18 cellular contexts compared by ENCODE assay signal in genomic region chr2:237171895-237172294, GRCh38.
DNase-seq lines count a peak whose midpoint lies in the region; ATAC-seq, FAIRE-seq and TF ChIP-seq lines count a peak whose summit lies in the region.
"Had no signal": no experiment of that assay in that cellular context is flagged by ENCODE, and none has a peak within 500 bp of the region (broad histone marks: within the 10 kb centered on the region; RNA-seq: fewer than 3 reads in every experiment).

No MANE protein-coding gene starts in this region.

- H3K4me2 ChIP-seq in HepG2 (ENCODE audit: low read depth, low read length), result no peak overlapping the region

- H3K27me3 Mint-ChIP-seq in HFFc6 (ENCODE audit: insufficient read depth), result no peaks in the 10 kb centered on the region

- no peak for ATAC-seq in HepG2
- no peak for ATAC-seq in HG02759 (IDR thresholded peaks at IDR 0.05; ENCODE audit: unreplicated experiment)
- ATAC-seq: activated CD8-positive, alpha-beta T cell treated with anti-CD3 and anti-CD28 coated beads, Interleukin-2, amount 10 ng/mL, durations not matched to agents 7 days and 5 days; K562; naive thymus-derived CD4-positive, alpha-beta T cell had no signal

- TF ChIP-seq POLR2A in testis (IDR thresholded peaks at IDR 0.05) (no peak), HepG2 (IDR thresholded peaks at IDR 0.05; ENCODE audit: insufficient read depth in 1 of 2, low read depth in 2 of 2, low read length in 2 of 2) (no peak)

- no peak for FAIRE-seq in HepG2 (lab: Jason Lieb, UNC)
- FAIRE-seq: GM19239, K562 had no signal

- CTCF ChIA-PET in HepG2 (lab: Yijun Ruan, JAX; ENCODE audit: low intra/inter-chr PET ratio, low total read pairs), result no interaction called here

- TF ChIP-seq EP300 in HepG2 (IDR thresholded peaks at IDR 0.05; ENCODE audit: low read depth in 2 of 2, low read length in 2 of 2) (no peak), HepG2 (CRISPR knock-in tag; IDR thresholded peaks at IDR 0.05; ENCODE audit: borderline replicate concordance) (no peak)

- no peak overlapping the region for H3K9ac ChIP-seq in HepG2 (ENCODE audit: insufficient read depth, low read depth, low read length)

- H3K4me3 ChIP-seq in brain microvascular endothelial cell (ENCODE audit: low read depth, low read length), result no peak overlapping the region
- peak overlapping the region in 1 of 2 donors; percentile 33 for H3K4me3 ChIP-seq in muscle layer of duodenum (ENCODE audit: low read depth in 1 of 2, low read length in 2 of 2)
- no peak overlapping the region for H3K4me3 ChIP-seq in testis
- no peak overlapping the region for H3K4me3 ChIP-seq in HepG2 (replicated peaks in 1 of 3; ENCODE audit: insufficient read depth in 1 of 3, low read depth in 2 of 3, low read length in 3 of 3)
- H3K4me3 ChIP-seq: K562 had no signal

- H3K4me3 Mint-ChIP-seq in HFFc6, result peak overlapping the region; percentile 81
- H3K4me3 Mint-ChIP-seq: activated CD8-positive, alpha-beta T cell treated with anti-CD3 and anti-CD28 coated beads, Interleukin-2, amount 10 ng/mL, durations not matched to agents 7 days and 5 days; naive thymus-derived CD4-positive, alpha-beta T cell had no signal

- BruUV-seq in HepG2 (replicated peaks; lab: Mats Ljungman, UMichigan), result no TSS peak

- H3K27ac ChIP-seq in brain microvascular endothelial cell (peak overlapping the region; percentile 30), muscle layer of duodenum (ENCODE audit: low read length) (peak overlapping the region; percentile 48), testis (peak overlapping the region; percentile 75 to 85), HepG2 (ENCODE audit: extremely low read length, insufficient read depth, low read length) (no peak overlapping the region)
- H3K27ac ChIP-seq: WERI-Rb-1 had no signal

- peaks cover 0 to 5% of the 10 kb centered on the region in 2 donors for H3K4me1 ChIP-seq in muscle layer of duodenum (ENCODE audit: control insufficient read depth in 1 of 2, insufficient read depth in 2 of 2, low read length in 2 of 2)
- H3K4me1 ChIP-seq in testis, result no peaks in the 10 kb centered on the region
- no peaks in the 10 kb centered on the region for H3K4me1 ChIP-seq in HepG2 (ENCODE audit: insufficient read depth, low read length)
- H3K4me1 ChIP-seq: BE2C had no signal

- no peaks in the 10 kb centered on the region for H3K79me2 ChIP-seq in HepG2 (ENCODE audit: insufficient read depth, low read length)

- TF ChIP-seq RAD21 in HepG2 (CRISPR knock-in tag; IDR thresholded peaks at IDR 0.05), result no peak

- H4K20me1 ChIP-seq in HepG2 (ENCODE audit: insufficient read depth, low read length), result no peaks in the 10 kb centered on the region

- H2AFZ ChIP-seq in HepG2 (ENCODE audit: low read length), result no peak overlapping the region

- H3K36me3 ChIP-seq in brain microvascular endothelial cell (replicated peaks) (no peaks in the 10 kb centered on the region), muscle layer of duodenum (ENCODE audit: control insufficient read depth in 1 of 2, insufficient read depth in 2 of 2, low read length in 2 of 2) (no peaks in the 10 kb centered on the region), testis (ENCODE audit: low read depth, missing control alignments) (no peaks in the 10 kb centered on the region), HepG2 (replicated peaks in 1 of 2; ENCODE audit: control insufficient read depth in 1 of 2, insufficient read depth in 2 of 2, low read length in 2 of 2) (no peaks in the 10 kb centered on the region)
- H3K36me3 ChIP-seq: BE2C, WERI-Rb-1 had no signal

- TF ChIP-seq CTCF in HFFc6 (IDR thresholded peaks at IDR 0.05), result no peak
- no peak for TF ChIP-seq CTCF in brain microvascular endothelial cell (IDR thresholded peaks at IDR 0.05; ENCODE audit: low read depth, low read length, missing control alignments)
- TF ChIP-seq CTCF in testis (IDR thresholded peaks at IDR 0.05), result no peak
- no peak for TF ChIP-seq CTCF in HepG2 (CRISPR knock-in tag; IDR thresholded peaks at IDR 0.05)

- intact Hi-C loops in testis (cut with DNase I; ENCODE audit: low total_unique reads) (no loop called here), HepG2 (cut with micrococcal nuclease; ENCODE audit: unreplicated experiment) (no loop called here)

- POLR2A ChIA-PET in HepG2 (lab: Yijun Ruan, JAX), result no interaction called here

- 59 to 72% methylated on average over 4 of the region's 4 CpGs for WGBS in testis, 2 donors
- 77% methylated on average over 4 of the region's 4 CpGs for whole genome bisulfite sequencing in HepG2 (ENCODE audit: low lambda C conversion rate)

- H3K27ac Mint-ChIP-seq in HFFc6, result peak overlapping the region; percentile 87
- H3K27ac Mint-ChIP-seq: activated CD8-positive, alpha-beta T cell treated with anti-CD3 and anti-CD28 coated beads, Interleukin-2, amount 10 ng/mL, durations not matched to agents 7 days and 5 days; naive thymus-derived CD4-positive, alpha-beta T cell had no signal

- peaks cover 28% of the 10 kb centered on the region for H3K36me3 Mint-ChIP-seq in HFFc6 (ENCODE audit: low read depth)

- peaks cover 48% of the 10 kb centered on the region for H3K4me1 Mint-ChIP-seq in HFFc6 (ENCODE audit: low read depth)
- H3K4me1 Mint-ChIP-seq: naive thymus-derived CD4-positive, alpha-beta T cell had no signal

- H3K9me3 ChIP-seq in muscle layer of duodenum (ENCODE audit: control insufficient read depth in 1 of 2, low read length in 2 of 2), result no peaks in the 10 kb centered on the region
- H3K9me3 ChIP-seq in testis, result no peaks in the 10 kb centered on the region
- peaks cover 4% of the 10 kb centered on the region; the same call in 1 of the 2 replicates for H3K9me3 ChIP-seq in HepG2 (ENCODE audit: low read length)
- H3K9me3 ChIP-seq: BE2C had no signal

- H3K9me3 Mint-ChIP-seq in HFFc6, result peaks cover 21% of the 10 kb centered on the region

- H3K27me3 ChIP-seq in brain microvascular endothelial cell (replicated peaks), result no peaks in the 10 kb centered on the region
- H3K27me3 ChIP-seq in muscle layer of duodenum (ENCODE audit: low read depth, low read length), result no peaks in the 10 kb centered on the region
- H3K27me3 ChIP-seq in testis, result no peaks in the 10 kb centered on the region
- no peaks in the 10 kb centered on the region; a peak in 1 of 5 replicates for H3K27me3 ChIP-seq in HepG2 (ENCODE audit: control insufficient read depth in 1 of 2, insufficient read depth in 2 of 2, low read length in 2 of 2)
- H3K27me3 ChIP-seq: BE2C had no signal

- in situ Hi-C loops in brain microvascular endothelial cell (cut with HindIII; ENCODE audit: low pct_ligation_motif_present, low sequenced_read_pairs) (no loop called here), HepG2 (cut with HindIII; ENCODE audit: extremely low pct_ligation_motif_present, low pct_unique_long_range_greater_than_20kb) (no loop called here)

- DNase-seq in HFFc6, result no peak
- DNase-seq in brain microvascular endothelial cell, result no peak
- DNase-seq in testis, result no peak
- no peak for DNase-seq in HepG2 (ENCODE audit: low spot score)
- DNase-seq in AML-193 (lab: John Stamatoyannopoulos, UW), result no peak
- DNase-seq in NCI-H146 (lab: John Stamatoyannopoulos, UW), result no peak
- DNase-seq: BE2C; naive thymus-derived CD4-positive, alpha-beta T cell; NCI-H1092; NCI-H774; stimulated activated CD4-positive, alpha-beta T cell treated with anti-CD3 and anti-CD28 coated beads, Interleukin-4, amount 100 ng/mL, for 1 hour; T-helper 1 cell; WERI-Rb-1 had no signal

TF ChIP-seq in HepG2, 621 proteins besides CTCF, POLR2A, EP300 and RAD21 (continues in another document):
- TF ChIP-seq ZMAT3 (CRISPR knock-in tag; conservative IDR thresholded peaks at IDR 0.05), result no peak
- TF ChIP-seq, protein P1, sequence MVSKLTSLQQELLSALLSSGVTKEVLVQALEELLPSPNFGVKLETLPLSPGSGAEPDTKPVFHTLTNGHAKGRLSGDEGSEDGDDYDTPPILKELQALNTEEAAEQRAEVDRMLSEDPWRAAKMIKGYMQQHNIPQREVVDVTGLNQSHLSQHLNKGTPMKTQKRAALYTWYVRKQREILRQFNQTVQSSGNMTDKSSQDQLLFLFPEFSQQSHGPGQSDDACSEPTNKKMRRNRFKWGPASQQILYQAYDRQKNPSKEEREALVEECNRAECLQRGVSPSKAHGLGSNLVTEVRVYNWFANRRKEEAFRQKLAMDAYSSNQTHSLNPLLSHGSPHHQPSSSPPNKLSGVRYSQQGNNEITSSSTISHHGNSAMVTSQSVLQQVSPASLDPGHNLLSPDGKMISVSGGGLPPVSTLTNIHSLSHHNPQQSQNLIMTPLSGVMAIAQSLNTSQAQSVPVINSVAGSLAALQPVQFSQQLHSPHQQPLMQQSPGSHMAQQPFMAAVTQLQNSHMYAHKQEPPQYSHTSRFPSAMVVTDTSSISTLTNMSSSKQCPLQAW (CRISPR knock-in tag; IDR thresholded peaks at IDR 0.05), result no peak
- no peak for TF ChIP-seq CBX1 (IDR thresholded peaks at IDR 0.05; ENCODE audit: low read depth)
- TF ChIP-seq HNF1A (IDR thresholded peaks at IDR 0.05; ENCODE audit: low read depth), result no peak
- TF ChIP-seq HNF1A (CRISPR knock-in tag; IDR thresholded peaks at IDR 0.05; ENCODE audit: borderline replicate concordance), result no peak
- no peak for TF ChIP-seq NFE2L1 (CRISPR knock-in tag; IDR thresholded peaks at IDR 0.05; ENCODE audit: borderline replicate concordance)
